17 cellular contexts compared by ENCODE assay signal in the genomic region with DNA sequence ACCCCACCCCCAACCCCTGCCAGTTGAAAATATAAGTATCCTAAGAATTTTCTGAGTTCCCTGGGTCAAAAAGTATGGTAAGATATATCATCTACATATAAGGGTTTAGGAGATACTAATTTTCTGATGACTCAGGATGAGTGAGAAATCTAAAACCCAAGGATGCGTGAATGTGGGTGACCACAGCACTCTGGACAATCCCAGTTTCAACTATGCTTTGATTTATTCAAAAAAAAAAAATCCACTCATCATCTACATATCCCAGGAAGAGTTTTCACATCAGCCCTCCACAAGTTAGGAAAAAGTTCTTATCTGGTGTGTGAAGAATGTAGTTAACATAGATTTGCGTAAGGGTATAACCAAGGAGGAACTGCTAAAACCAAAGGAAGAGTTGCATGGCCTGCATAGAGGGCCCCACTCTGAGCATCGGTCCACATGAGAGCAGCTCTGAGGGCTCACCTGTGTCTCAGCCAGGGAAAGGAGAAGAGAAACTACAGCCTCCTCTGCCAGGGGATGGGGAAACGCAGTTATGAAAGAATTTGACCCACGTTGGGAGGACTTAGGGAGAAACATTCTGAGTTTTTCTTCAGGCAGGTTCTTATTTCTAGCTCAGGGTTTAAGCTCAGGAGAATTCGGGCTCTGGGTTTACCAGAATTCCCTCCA. TPM values are rescaled to one million over a fixed set of nuclear protein-coding genes. Genes with fewer than 3 reads are reported as not detected.
DNase-seq lines count a peak whose midpoint lies in the region; ATAC-seq, FAIRE-seq and TF ChIP-seq lines count a peak whose summit lies in the region.
"Had no signal": no experiment of that assay in that cellular context is flagged by ENCODE, and none has a peak within 500 bp of the region (broad histone marks: within the 10 kb centered on the region; RNA-seq: fewer than 3 reads in every experiment).

No MANE protein-coding gene starts in this region.

- peak; percentile 43 for FAIRE-seq in astrocyte (lab: Jason Lieb, UNC)
- FAIRE-seq: D721Med had no signal

- no peak overlapping the region for H3K4me3 Mint-ChIP-seq in stimulated activated naive CD8-positive, alpha-beta T cell treated with anti-CD3 and anti-CD28 coated beads, Interleukin-15, amount 100 ng/mL, for 72 hours
- no peak overlapping the region for H3K4me3 Mint-ChIP-seq in astrocyte (ENCODE audit: unreplicated experiment)
- H3K4me3 Mint-ChIP-seq: activated CD4-positive, alpha-beta T cell treated with anti-CD3 and anti-CD28 coated beads, Interleukin-2, amount 10 ng/mL, durations not matched to agents 7 days and 5 days; dendritic cell treated with granulocyte-macrophage colony-stimulating factor and Interleukin-4, amounts not matched to agents 40 ng/mL and 50 ng/mL, for 4 days; T-helper 2 cell treated with Interferon-gamma antibody and Interleukin-4, amounts not matched to agents 5 μg/mL and 100 μg/mL, for 36 hours had no signal

- no peak for DNase-seq in stimulated activated naive CD8-positive, alpha-beta T cell treated with anti-CD3 and anti-CD28 coated beads, Interleukin-15, amount 100 ng/mL, for 72 hours
- DNase-seq in stimulated activated naive CD8-positive, alpha-beta T cell treated with anti-CD3 and anti-CD28 coated beads, Interleukin-15, Interleukin-2, amounts not matched to agents 100 U/mL and 50 U/mL, for 24 hours = no peak
- peak; percentile 56 for DNase-seq in LHCN-M2 (ENCODE audit: low read depth)
- DNase-seq in astrocyte (ENCODE audit: low read depth) = peak; percentile 63
- DNase-seq in Kasumi-1 (lab: John Stamatoyannopoulos, UW) = no peak
- no peak for DNase-seq in mesendoderm
- no peak for DNase-seq in NCI-H82 (lab: John Stamatoyannopoulos, UW)
- DNase-seq: activated CD4-positive, alpha-beta T cell treated with anti-CD3 and anti-CD28 coated beads, Interleukin-2, amount 10 ng/mL, durations not matched to agents 7 days and 5 days; aorta; NCI-H1105 had no signal

- H3K79me1 ChIP-seq in mesendoderm (ENCODE audit: low read length) = no peaks in the 10 kb centered on the region

- no peak overlapping the region for H3K4me3 ChIP-seq in astrocyte (ENCODE audit: insufficient read depth, low read depth, low read length)
- H3K4me3 ChIP-seq in mesendoderm (ENCODE audit: low read length) = no peak overlapping the region
- H3K4me3 ChIP-seq: smooth muscle cell had no signal

- peaks cover 9% of the 10 kb centered on the region for H3K4me1 ChIP-seq in astrocyte (ENCODE audit: insufficient read depth, low read length)
- no peaks in the 10 kb centered on the region for H3K4me1 ChIP-seq in mesendoderm (ENCODE audit: control insufficient read depth, low read depth, low read length)

- H2BK120ac ChIP-seq in mesendoderm (ENCODE audit: low read depth, low read length) = no peak overlapping the region

- no peaks in the 10 kb centered on the region for H3K27me3 Mint-ChIP-seq in stimulated activated naive CD8-positive, alpha-beta T cell treated with anti-CD3 and anti-CD28 coated beads, Interleukin-15, amount 100 ng/mL, for 72 hours
- H3K27me3 Mint-ChIP-seq in astrocyte (ENCODE audit: low read depth, unreplicated experiment) = peaks cover 38% of the 10 kb centered on the region
- H3K27me3 Mint-ChIP-seq: activated CD4-positive, alpha-beta T cell treated with anti-CD3 and anti-CD28 coated beads, Interleukin-2, amount 10 ng/mL, durations not matched to agents 7 days and 5 days had no signal

- peaks cover 3% of the 10 kb centered on the region for H3K36me3 Mint-ChIP-seq in astrocyte (ENCODE audit: low read depth, unreplicated experiment)

- H2BK5ac ChIP-seq in mesendoderm (ENCODE audit: low read length) = no peak overlapping the region

- H3K27me3 ChIP-seq in astrocyte (ENCODE audit: insufficient read depth, low read length) (no peaks in the 10 kb centered on the region), mesendoderm (ENCODE audit: insufficient read depth, low read length, poor library complexity) (no peaks in the 10 kb centered on the region)

- H3K4ac ChIP-seq in mesendoderm (ENCODE audit: low read depth, low read length) = no peak overlapping the region

- H4K8ac ChIP-seq in mesendoderm (ENCODE audit: low read depth, low read length) = no peak overlapping the region

- H3K27ac ChIP-seq in astrocyte (ENCODE audit: low read depth, low read length) (no peak overlapping the region), mesendoderm (ENCODE audit: low read depth, low read length) (no peak overlapping the region)
- H3K27ac ChIP-seq: RWPE1 had no signal

- peak overlapping the region; percentile 12 to 13 for H3K27ac Mint-ChIP-seq in stimulated activated naive CD8-positive, alpha-beta T cell treated with anti-CD3 and anti-CD28 coated beads, Interleukin-15, amount 100 ng/mL, for 72 hours
- no peak overlapping the region for H3K27ac Mint-ChIP-seq in astrocyte (ENCODE audit: unreplicated experiment)
- H3K27ac Mint-ChIP-seq: activated CD4-positive, alpha-beta T cell treated with anti-CD3 and anti-CD28 coated beads, Interleukin-2, amount 10 ng/mL, durations not matched to agents 7 days and 5 days; dendritic cell treated with granulocyte-macrophage colony-stimulating factor and Interleukin-4, amounts not matched to agents 40 ng/mL and 50 ng/mL, for 4 days; T-helper 2 cell treated with Interferon-gamma antibody and Interleukin-4, amounts not matched to agents 5 μg/mL and 100 μg/mL, for 36 hours had no signal

- H2AFZ ChIP-seq in astrocyte (ENCODE audit: low read depth, low read length) = no peak overlapping the region

- H3K79me2 ChIP-seq in astrocyte (ENCODE audit: insufficient read depth, low read length) (no peaks in the 10 kb centered on the region), mesendoderm (ENCODE audit: control insufficient read depth, insufficient read depth, low read length) (no peaks in the 10 kb centered on the region)

- TF ChIP-seq CTCF in astrocyte (IDR thresholded peaks at IDR 0.05; ENCODE audit: insufficient read depth, low read depth, low read length) = no peak

- no peak overlapping the region for H2BK15ac ChIP-seq in mesendoderm (replicated peaks; ENCODE audit: low read depth)

- no peak for ATAC-seq in stimulated activated naive CD8-positive, alpha-beta T cell treated with anti-CD3 and anti-CD28 coated beads, Interleukin-15, amount 100 ng/mL, for 72 hours
- ATAC-seq in stimulated activated naive CD8-positive, alpha-beta T cell treated with anti-CD3 and anti-CD28 coated beads, Interleukin-15, Interleukin-2, amounts not matched to agents 100 U/mL and 50 U/mL, for 24 hours = no peak
- ATAC-seq in HG03175 (IDR thresholded peaks at IDR 0.05; ENCODE audit: unreplicated experiment) = no peak

- no peak overlapping the region for H3K23ac ChIP-seq in mesendoderm (ENCODE audit: low read length)

- no peaks in the 10 kb centered on the region for H3K9me3 Mint-ChIP-seq in stimulated activated naive CD8-positive, alpha-beta T cell treated with anti-CD3 and anti-CD28 coated beads, Interleukin-15, amount 100 ng/mL, for 72 hours
- peaks cover 2% of the 10 kb centered on the region for H3K9me3 Mint-ChIP-seq in astrocyte (ENCODE audit: unreplicated experiment)
- H3K9me3 Mint-ChIP-seq: activated CD4-positive, alpha-beta T cell treated with anti-CD3 and anti-CD28 coated beads, Interleukin-2, amount 10 ng/mL, durations not matched to agents 7 days and 5 days; dendritic cell treated with granulocyte-macrophage colony-stimulating factor and Interleukin-4, amounts not matched to agents 40 ng/mL and 50 ng/mL, for 4 days; T-helper 2 cell treated with Interferon-gamma antibody and Interleukin-4, amounts not matched to agents 5 μg/mL and 100 μg/mL, for 36 hours had no signal

- H3K18ac ChIP-seq in mesendoderm (ENCODE audit: low read length) = no peak overlapping the region

- no peak overlapping the region for H4K5ac ChIP-seq in mesendoderm (ENCODE audit: low read length)

- H3K9me3 ChIP-seq in astrocyte (ENCODE audit: insufficient read depth, low read depth, low read length) = no peaks in the 10 kb centered on the region

- H3K9ac ChIP-seq in astrocyte (ENCODE audit: low read length) (no peak overlapping the region), mesendoderm (ENCODE audit: low read length) (no peak overlapping the region)

- no peaks in the 10 kb centered on the region for H3K4me1 Mint-ChIP-seq in stimulated activated naive CD8-positive, alpha-beta T cell treated with anti-CD3 and anti-CD28 coated beads, Interleukin-15, amount 100 ng/mL, for 72 hours
- H3K4me1 Mint-ChIP-seq in astrocyte (ENCODE audit: low read depth, unreplicated experiment) = peaks cover 9% of the 10 kb centered on the region

- H2AK5ac ChIP-seq in mesendoderm (ENCODE audit: low read length) = no peak overlapping the region

- H3K36me3 ChIP-seq in astrocyte (ENCODE audit: insufficient read depth, low read length) (no peaks in the 10 kb centered on the region), mesendoderm (ENCODE audit: control insufficient read depth, insufficient read depth, low read length) (no peaks in the 10 kb centered on the region)

- no peak overlapping the region for H3K56ac ChIP-seq in mesendoderm (ENCODE audit: low read length)

- H4K20me1 ChIP-seq in astrocyte (ENCODE audit: insufficient read depth, low read length) = no peaks in the 10 kb centered on the region

- H3K4me2 ChIP-seq in astrocyte (ENCODE audit: low read length) = peak overlapping the region; percentile 26
- no peak overlapping the region for H3K4me2 ChIP-seq in mesendoderm (ENCODE audit: low read length)
- H3K4me2 ChIP-seq: smooth muscle cell had no signal

- WGBS in mesendoderm (ENCODE audit: extremely low coverage, insufficient coverage, low lambda C conversion rate) = no CpG with 5 or more reads among the region's 6 CpGs

RNA-seq across cellular contexts. Expression of a gene that starts 18.8 kb away (rescaled TPM):
- total RNA-seq in LHCN-M2 (2014; rRNA removed) (3.8 and 5.3 TPM in 2 replicates), astrocyte (4.2 and 6.1 TPM in 2 replicates)
- 2.9 TPM for polyA plus RNA-seq in LHCN-M2 (2012)
- polyA plus RNA-seq in mesendoderm (2013, experiment 1 of 2) = 0.79 TPM
- 0.73 TPM for polyA plus RNA-seq in mesendoderm (2013, experiment 2 of 2)

RNA-seq across cellular contexts. Expression of a gene that starts 41.7 kb away (rescaled TPM):
- total RNA-seq in LHCN-M2 (2014; rRNA removed) (0.77 and 1.0 TPM in 2 replicates), astrocyte (5.9 and 15.1 TPM in 2 replicates)
- polyA plus RNA-seq in LHCN-M2 (2012) = 0.33 TPM
- 0.44 TPM for polyA plus RNA-seq in mesendoderm (2013, experiment 1 of 2)
- 0.36 TPM for polyA plus RNA-seq in mesendoderm (2013, experiment 2 of 2)

RNA-seq across cellular contexts. Expression of a gene that starts 50.0 kb away (rescaled TPM):
- total RNA-seq in LHCN-M2 (2014; rRNA removed) (not detected in 2 replicates), astrocyte (0.41 and 0.45 TPM in 2 replicates)
- not detected for polyA plus RNA-seq in LHCN-M2 (2012)
- 0.04 TPM for polyA plus RNA-seq in mesendoderm (2013, experiment 1 of 2)
- polyA plus RNA-seq in mesendoderm (2013, experiment 2 of 2) = 0.04 TPM
- total RNA-seq: activated CD4-positive, alpha-beta T cell treated with anti-CD3 and anti-CD28 coated beads, Interleukin-2, amount 10 ng/mL, durations not matched to agents 7 days and 5 days; lung microvascular endothelial cell had no signal
- polyA plus RNA-seq: smooth muscle cell had no signal

Comparison
In these comparisons a context has a peak if more than half of its experiments do, and no peak if none do; other contexts are left out.
1. DNase-seq: peak in LHCN-M2 (single experiment) and astrocyte (single experiment); none in stimulated activated naive CD8-positive, alpha-beta T cell treated with anti-CD3 and anti-CD28 coated beads, Interleukin-15, amount 100 ng/mL, for 72 hours (0 of 2), stimulated activated naive CD8-positive, alpha-beta T cell treated with anti-CD3 and anti-CD28 coated beads, Interleukin-15, Interleukin-2, amounts not matched to agents 100 U/mL and 50 U/mL, for 24 hours (single experiment), Kasumi-1 (0 of 2), mesendoderm (single experiment) and NCI-H82 (single experiment).